Comparison of ENCODE assay signal across 1 cellular context in the genomic region with DNA sequence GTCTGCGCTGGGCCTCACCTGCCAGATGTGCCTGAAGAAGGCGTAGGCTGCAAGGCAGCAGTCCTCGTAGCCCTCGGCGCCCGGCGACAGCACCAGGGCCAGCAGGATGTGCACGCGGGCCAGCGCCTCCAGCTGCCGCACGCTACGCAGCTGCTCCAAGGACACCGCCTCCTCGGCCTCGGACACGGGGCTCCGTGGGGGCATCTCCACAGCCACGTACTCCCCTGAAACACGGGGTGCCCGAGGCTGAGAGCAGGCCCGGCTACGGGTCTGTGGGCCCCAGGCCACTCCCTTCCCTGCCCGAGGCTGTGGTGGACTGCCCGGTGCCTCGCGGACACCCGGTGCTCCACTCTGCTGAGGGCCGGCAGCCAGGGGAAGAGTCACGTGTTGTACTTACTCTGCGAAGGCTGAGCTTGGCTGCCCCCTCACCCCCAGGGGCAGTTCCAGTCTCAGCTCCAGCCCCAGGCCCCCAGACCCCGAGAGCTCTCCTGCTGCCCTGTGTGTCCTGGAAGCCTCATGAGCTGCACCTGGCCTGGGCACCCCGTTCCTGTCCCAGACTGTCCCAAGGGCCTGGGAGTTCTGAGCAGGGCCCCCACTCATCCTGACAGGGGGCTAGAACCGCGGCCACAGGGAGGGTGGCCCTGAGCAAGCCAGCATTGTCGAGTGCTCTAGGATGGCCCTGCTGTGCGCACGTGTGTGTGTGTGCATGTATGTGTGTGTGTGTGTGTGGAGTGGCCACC.
A peak's percentile ranks its signal among the peaks of the same experiment; 100 is the strongest.
TF ChIP-seq lines count a peak whose summit lies in the region.

No MANE protein-coding gene starts in this region.

TF ChIP-seq in WTC11, 78 proteins besides CTCF, POLR2A, EP300 and RAD21 (continued from another document):
- TF ChIP-seq, protein P1, sequence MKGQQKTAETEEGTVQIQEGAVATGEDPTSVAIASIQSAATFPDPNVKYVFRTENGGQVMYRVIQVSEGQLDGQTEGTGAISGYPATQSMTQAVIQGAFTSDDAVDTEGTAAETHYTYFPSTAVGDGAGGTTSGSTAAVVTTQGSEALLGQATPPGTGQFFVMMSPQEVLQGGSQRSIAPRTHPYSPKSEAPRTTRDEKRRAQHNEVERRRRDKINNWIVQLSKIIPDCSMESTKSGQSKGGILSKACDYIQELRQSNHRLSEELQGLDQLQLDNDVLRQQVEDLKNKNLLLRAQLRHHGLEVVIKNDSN (CRISPR knock-in tag; IDR thresholded peaks at IDR 0.05) = no peak
- TF ChIP-seq TEAD4 (CRISPR knock-in tag; IDR thresholded peaks at IDR 0.05) (no peak), GABPB1 (CRISPR knock-in tag; IDR thresholded peaks at IDR 0.05) (no peak), MXD4 (CRISPR knock-in tag; IDR thresholded peaks at IDR 0.05; ENCODE audit: borderline replicate concordance) (no peak), NR2C2 (CRISPR knock-in tag; IDR thresholded peaks at IDR 0.05) (peak; percentile 68), ETV6 (CRISPR knock-in tag; IDR thresholded peaks at IDR 0.05) (no peak), ZBTB21 (CRISPR knock-in tag; IDR thresholded peaks at IDR 0.05; ENCODE audit: borderline replicate concordance) (0 out of 2 replicates have a peak, but pooled peaks have one; percentile 39), NR1H2 (CRISPR knock-in tag; IDR thresholded peaks at IDR 0.05) (no peak), FOXK1 (CRISPR knock-in tag; IDR thresholded peaks at IDR 0.05) (peak; percentile 64; the same call in 1 of the 2 replicates), NFYB (CRISPR knock-in tag; conservative IDR thresholded peaks at IDR 0.05; ENCODE audit: low read depth) (no peak; the same call in 1 of the 2 replicates), GTF2I (CRISPR knock-in tag; conservative IDR thresholded peaks at IDR 0.05) (no peak), ATF1 (CRISPR knock-in tag; IDR thresholded peaks at IDR 0.05) (no peak), RELA (CRISPR knock-in tag; IDR thresholded peaks at IDR 0.05; ENCODE audit: borderline replicate concordance) (0 out of 2 replicates have a peak, but pooled peaks have one; percentile 50), FOXP1 (CRISPR knock-in tag; IDR thresholded peaks at IDR 0.05; ENCODE audit: borderline replicate concordance) (peak; percentile 91), IRF2 (CRISPR knock-in tag; IDR thresholded peaks at IDR 0.05; ENCODE audit: borderline replicate concordance, low read depth) (no peak), NR3C1 (CRISPR knock-in tag; conservative IDR thresholded peaks at IDR 0.05; ENCODE audit: low read depth) (no peak), ZNF219 (CRISPR knock-in tag; IDR thresholded peaks at IDR 0.05; ENCODE audit: borderline replicate concordance) (no peak), CREB1 (CRISPR knock-in tag; IDR thresholded peaks at IDR 0.05) (peak; percentile 63; the same call in 1 of the 2 replicates), PRRX2 (CRISPR knock-in tag; IDR thresholded peaks at IDR 0.05) (no peak), TCF7 (CRISPR knock-in tag; IDR thresholded peaks at IDR 0.05; ENCODE audit: low read depth) (no peak), ZNF232 (CRISPR knock-in tag; IDR thresholded peaks at IDR 0.05) (no peak), GRHL2 (CRISPR knock-in tag; IDR thresholded peaks at IDR 0.05; ENCODE audit: insufficient replicate concordance, severe bottlenecking) (no peak)
- TF ChIP-seq, protein P2, sequence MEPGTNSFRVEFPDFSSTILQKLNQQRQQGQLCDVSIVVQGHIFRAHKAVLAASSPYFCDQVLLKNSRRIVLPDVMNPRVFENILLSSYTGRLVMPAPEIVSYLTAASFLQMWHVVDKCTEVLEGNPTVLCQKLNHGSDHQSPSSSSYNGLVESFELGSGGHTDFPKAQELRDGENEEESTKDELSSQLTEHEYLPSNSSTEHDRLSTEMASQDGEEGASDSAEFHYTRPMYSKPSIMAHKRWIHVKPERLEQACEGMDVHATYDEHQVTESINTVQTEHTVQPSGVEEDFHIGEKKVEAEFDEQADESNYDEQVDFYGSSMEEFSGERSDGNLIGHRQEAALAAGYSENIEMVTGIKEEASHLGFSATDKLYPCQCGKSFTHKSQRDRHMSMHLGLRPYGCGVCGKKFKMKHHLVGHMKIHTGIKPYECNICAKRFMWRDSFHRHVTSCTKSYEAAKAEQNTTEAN (CRISPR knock-in tag; IDR thresholded peaks at IDR 0.05) = peak; percentile 27; the same call in 1 of the 2 replicates
- TF ChIP-seq, protein P3, sequence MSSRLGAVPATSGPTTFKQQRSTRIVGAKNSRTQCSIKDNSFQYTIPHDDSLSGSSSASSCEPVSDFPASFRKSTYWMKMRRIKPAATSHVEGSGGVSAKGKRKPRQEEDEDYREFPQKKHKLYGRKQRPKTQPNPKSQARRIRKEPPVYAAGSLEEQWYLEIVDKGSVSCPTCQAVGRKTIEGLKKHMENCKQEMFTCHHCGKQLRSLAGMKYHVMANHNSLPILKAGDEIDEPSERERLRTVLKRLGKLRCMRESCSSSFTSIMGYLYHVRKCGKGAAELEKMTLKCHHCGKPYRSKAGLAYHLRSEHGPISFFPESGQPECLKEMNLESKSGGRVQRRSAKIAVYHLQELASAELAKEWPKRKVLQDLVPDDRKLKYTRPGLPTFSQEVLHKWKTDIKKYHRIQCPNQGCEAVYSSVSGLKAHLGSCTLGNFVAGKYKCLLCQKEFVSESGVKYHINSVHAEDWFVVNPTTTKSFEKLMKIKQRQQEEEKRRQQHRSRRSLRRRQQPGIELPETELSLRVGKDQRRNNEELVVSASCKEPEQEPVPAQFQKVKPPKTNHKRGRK (CRISPR knock-in tag; IDR thresholded peaks at IDR 0.05; ENCODE audit: borderline replicate concordance) = no peak
- TF ChIP-seq, protein P4, sequence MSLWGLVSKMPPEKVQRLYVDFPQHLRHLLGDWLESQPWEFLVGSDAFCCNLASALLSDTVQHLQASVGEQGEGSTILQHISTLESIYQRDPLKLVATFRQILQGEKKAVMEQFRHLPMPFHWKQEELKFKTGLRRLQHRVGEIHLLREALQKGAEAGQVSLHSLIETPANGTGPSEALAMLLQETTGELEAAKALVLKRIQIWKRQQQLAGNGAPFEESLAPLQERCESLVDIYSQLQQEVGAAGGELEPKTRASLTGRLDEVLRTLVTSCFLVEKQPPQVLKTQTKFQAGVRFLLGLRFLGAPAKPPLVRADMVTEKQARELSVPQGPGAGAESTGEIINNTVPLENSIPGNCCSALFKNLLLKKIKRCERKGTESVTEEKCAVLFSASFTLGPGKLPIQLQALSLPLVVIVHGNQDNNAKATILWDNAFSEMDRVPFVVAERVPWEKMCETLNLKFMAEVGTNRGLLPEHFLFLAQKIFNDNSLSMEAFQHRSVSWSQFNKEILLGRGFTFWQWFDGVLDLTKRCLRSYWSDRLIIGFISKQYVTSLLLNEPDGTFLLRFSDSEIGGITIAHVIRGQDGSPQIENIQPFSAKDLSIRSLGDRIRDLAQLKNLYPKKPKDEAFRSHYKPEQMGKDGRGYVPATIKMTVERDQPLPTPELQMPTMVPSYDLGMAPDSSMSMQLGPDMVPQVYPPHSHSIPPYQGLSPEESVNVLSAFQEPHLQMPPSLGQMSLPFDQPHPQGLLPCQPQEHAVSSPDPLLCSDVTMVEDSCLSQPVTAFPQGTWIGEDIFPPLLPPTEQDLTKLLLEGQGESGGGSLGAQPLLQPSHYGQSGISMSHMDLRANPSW (CRISPR knock-in tag; conservative IDR thresholded peaks at IDR 0.05; ENCODE audit: low read depth) = no peak
- TF ChIP-seq, protein P5, sequence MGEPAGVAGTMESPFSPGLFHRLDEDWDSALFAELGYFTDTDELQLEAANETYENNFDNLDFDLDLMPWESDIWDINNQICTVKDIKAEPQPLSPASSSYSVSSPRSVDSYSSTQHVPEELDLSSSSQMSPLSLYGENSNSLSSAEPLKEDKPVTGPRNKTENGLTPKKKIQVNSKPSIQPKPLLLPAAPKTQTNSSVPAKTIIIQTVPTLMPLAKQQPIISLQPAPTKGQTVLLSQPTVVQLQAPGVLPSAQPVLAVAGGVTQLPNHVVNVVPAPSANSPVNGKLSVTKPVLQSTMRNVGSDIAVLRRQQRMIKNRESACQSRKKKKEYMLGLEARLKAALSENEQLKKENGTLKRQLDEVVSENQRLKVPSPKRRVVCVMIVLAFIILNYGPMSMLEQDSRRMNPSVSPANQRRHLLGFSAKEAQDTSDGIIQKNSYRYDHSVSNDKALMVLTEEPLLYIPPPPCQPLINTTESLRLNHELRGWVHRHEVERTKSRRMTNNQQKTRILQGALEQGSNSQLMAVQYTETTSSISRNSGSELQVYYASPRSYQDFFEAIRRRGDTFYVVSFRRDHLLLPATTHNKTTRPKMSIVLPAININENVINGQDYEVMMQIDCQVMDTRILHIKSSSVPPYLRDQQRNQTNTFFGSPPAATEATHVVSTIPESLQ (CRISPR knock-in tag; IDR thresholded peaks at IDR 0.05) = no peak
- TF ChIP-seq, protein P6, sequence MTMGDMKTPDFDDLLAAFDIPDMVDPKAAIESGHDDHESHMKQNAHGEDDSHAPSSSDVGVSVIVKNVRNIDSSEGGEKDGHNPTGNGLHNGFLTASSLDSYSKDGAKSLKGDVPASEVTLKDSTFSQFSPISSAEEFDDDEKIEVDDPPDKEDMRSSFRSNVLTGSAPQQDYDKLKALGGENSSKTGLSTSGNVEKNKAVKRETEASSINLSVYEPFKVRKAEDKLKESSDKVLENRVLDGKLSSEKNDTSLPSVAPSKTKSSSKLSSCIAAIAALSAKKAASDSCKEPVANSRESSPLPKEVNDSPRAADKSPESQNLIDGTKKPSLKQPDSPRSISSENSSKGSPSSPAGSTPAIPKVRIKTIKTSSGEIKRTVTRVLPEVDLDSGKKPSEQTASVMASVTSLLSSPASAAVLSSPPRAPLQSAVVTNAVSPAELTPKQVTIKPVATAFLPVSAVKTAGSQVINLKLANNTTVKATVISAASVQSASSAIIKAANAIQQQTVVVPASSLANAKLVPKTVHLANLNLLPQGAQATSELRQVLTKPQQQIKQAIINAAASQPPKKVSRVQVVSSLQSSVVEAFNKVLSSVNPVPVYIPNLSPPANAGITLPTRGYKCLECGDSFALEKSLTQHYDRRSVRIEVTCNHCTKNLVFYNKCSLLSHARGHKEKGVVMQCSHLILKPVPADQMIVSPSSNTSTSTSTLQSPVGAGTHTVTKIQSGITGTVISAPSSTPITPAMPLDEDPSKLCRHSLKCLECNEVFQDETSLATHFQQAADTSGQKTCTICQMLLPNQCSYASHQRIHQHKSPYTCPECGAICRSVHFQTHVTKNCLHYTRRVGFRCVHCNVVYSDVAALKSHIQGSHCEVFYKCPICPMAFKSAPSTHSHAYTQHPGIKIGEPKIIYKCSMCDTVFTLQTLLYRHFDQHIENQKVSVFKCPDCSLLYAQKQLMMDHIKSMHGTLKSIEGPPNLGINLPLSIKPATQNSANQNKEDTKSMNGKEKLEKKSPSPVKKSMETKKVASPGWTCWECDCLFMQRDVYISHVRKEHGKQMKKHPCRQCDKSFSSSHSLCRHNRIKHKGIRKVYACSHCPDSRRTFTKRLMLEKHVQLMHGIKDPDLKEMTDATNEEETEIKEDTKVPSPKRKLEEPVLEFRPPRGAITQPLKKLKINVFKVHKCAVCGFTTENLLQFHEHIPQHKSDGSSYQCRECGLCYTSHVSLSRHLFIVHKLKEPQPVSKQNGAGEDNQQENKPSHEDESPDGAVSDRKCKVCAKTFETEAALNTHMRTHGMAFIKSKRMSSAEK (CRISPR knock-in tag; IDR thresholded peaks at IDR 0.05; ENCODE audit: borderline replicate concordance) = no peak
- TF ChIP-seq, protein P7, sequence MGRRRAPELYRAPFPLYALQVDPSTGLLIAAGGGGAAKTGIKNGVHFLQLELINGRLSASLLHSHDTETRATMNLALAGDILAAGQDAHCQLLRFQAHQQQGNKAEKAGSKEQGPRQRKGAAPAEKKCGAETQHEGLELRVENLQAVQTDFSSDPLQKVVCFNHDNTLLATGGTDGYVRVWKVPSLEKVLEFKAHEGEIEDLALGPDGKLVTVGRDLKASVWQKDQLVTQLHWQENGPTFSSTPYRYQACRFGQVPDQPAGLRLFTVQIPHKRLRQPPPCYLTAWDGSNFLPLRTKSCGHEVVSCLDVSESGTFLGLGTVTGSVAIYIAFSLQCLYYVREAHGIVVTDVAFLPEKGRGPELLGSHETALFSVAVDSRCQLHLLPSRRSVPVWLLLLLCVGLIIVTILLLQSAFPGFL (CRISPR knock-in tag; IDR thresholded peaks at IDR 0.05; ENCODE audit: borderline replicate concordance) = no peak
- TF ChIP-seq, protein P8, sequence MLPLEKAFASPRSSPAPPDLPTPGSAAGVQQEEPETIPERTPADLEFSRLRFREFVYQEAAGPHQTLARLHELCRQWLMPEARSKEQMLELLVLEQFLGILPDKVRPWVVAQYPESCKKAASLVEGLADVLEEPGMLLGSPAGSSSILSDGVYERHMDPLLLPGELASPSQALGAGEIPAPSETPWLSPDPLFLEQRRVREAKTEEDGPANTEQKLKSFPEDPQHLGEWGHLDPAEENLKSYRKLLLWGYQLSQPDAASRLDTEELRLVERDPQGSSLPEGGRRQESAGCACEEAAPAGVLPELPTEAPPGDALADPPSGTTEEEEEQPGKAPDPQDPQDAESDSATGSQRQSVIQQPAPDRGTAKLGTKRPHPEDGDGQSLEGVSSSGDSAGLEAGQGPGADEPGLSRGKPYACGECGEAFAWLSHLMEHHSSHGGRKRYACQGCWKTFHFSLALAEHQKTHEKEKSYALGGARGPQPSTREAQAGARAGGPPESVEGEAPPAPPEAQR (CRISPR knock-in tag; IDR thresholded peaks at IDR 0.05) = no peak
- TF ChIP-seq, protein P9, sequence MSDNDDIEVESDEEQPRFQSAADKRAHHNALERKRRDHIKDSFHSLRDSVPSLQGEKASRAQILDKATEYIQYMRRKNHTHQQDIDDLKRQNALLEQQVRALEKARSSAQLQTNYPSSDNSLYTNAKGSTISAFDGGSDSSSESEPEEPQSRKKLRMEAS (CRISPR knock-in tag; IDR thresholded peaks at IDR 0.05) = peak; percentile 78
- TF ChIP-seq, protein P10, sequence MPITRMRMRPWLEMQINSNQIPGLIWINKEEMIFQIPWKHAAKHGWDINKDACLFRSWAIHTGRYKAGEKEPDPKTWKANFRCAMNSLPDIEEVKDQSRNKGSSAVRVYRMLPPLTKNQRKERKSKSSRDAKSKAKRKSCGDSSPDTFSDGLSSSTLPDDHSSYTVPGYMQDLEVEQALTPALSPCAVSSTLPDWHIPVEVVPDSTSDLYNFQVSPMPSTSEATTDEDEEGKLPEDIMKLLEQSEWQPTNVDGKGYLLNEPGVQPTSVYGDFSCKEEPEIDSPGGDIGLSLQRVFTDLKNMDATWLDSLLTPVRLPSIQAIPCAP (CRISPR knock-in tag; IDR thresholded peaks at IDR 0.05) = no peak
- TF ChIP-seq, protein P11, sequence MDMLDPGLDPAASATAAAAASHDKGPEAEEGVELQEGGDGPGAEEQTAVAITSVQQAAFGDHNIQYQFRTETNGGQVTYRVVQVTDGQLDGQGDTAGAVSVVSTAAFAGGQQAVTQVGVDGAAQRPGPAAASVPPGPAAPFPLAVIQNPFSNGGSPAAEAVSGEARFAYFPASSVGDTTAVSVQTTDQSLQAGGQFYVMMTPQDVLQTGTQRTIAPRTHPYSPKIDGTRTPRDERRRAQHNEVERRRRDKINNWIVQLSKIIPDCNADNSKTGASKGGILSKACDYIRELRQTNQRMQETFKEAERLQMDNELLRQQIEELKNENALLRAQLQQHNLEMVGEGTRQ (CRISPR knock-in tag; IDR thresholded peaks at IDR 0.05) = no peak
